Comparison of ENCODE assay signal across 21 cellular contexts in genomic region chr18:28163201-28163778, GRCh38. TPM values are rescaled to one million over a fixed set of nuclear protein-coding genes. Genes with fewer than 3 reads are reported as not detected.
A peak's percentile ranks its signal among the peaks of the same experiment; 100 is the strongest.
DNase-seq lines count a peak whose midpoint lies in the region; ATAC-seq, FAIRE-seq and TF ChIP-seq lines count a peak whose summit lies in the region.
"Had no signal": no experiment of that assay in that cellular context is flagged by ENCODE, and none has a peak within 500 bp of the region (broad histone marks: within the 10 kb centered on the region; RNA-seq: fewer than 3 reads in every experiment).

No MANE protein-coding gene starts in this region.

- TF ChIP-seq POLR2A in endothelial cell of umbilical vein (IDR thresholded peaks at IDR 0.05; ENCODE audit: low read depth, low read length) = no peak

- no peak overlapping the region for H3K4me2 ChIP-seq in endothelial cell of umbilical vein (ENCODE audit: insufficient read depth, low read length)
- no peak overlapping the region for H3K4me2 ChIP-seq in mesendoderm (ENCODE audit: low read length)
- H3K4me2 ChIP-seq: KMS-11 had no signal

- H3K4me1 ChIP-seq in RWPE2 (ENCODE audit: insufficient read depth, poor library complexity, severe bottlenecking) (peaks cover 6% of the 10 kb centered on the region), endothelial cell of umbilical vein (ENCODE audit: control insufficient read depth, extremely low read depth, insufficient read depth, low read length) (no peaks in the 10 kb centered on the region), mesendoderm (ENCODE audit: control insufficient read depth, low read depth, low read length) (peaks cover 20% of the 10 kb centered on the region)
- H3K4me1 ChIP-seq: esophagus squamous epithelium, suprapubic skin had no signal

- no peak overlapping the region for H3K4me3 ChIP-seq in RWPE2 (ENCODE audit: severe bottlenecking)
- H3K4me3 ChIP-seq in endothelial cell of umbilical vein (replicated peaks in 1 of 3; ENCODE audit: insufficient read depth in 1 of 3, low read depth in 1 of 3, low read length in 3 of 3) = no peak overlapping the region
- no peak overlapping the region for H3K4me3 ChIP-seq in mesendoderm (ENCODE audit: low read length)
- H3K4me3 ChIP-seq: dorsolateral prefrontal cortex, esophagus squamous epithelium, mucosa of descending colon, suprapubic skin had no signal

- H2BK15ac ChIP-seq in mesendoderm (replicated peaks; ENCODE audit: low read depth) = no peak overlapping the region

- H3K4me1 Mint-ChIP-seq in activated T-helper 1 cell treated with anti-CD3 and anti-CD28 coated beads, Interleukin-12 subunit alpha, Interleukin-12 subunit beta, Interleukin-2, Interleukin-4 antibody, amounts not matched to agents 30 ng/mL and 10 ng/mL and 1 ng/mL, durations not matched to agents 14 hours and 24 hours and 36 hours (ENCODE audit: low read depth) = no peaks in the 10 kb centered on the region

- no peak overlapping the region for H2AFZ ChIP-seq in endothelial cell of umbilical vein (ENCODE audit: low read depth, low read length)

- H3K18ac ChIP-seq in mesendoderm (ENCODE audit: low read length) = peak overlapping the region; percentile 28

- WGBS in mesendoderm (ENCODE audit: extremely low coverage, insufficient coverage, low lambda C conversion rate) = no CpG with 5 or more reads among the region's 2 CpGs

- CTCF ChIA-PET in endothelial cell of umbilical vein (lab: Charles Lee) = no interaction called here
- CTCF ChIA-PET in HEK293T (lab: Yijun Ruan, JAX) = no interaction called here

- H3K27ac ChIP-seq in RWPE2 (ENCODE audit: poor library complexity, severe bottlenecking) (no peak overlapping the region), endothelial cell of umbilical vein (ENCODE audit: insufficient read depth, low read depth, low read length) (no peak overlapping the region), mesendoderm (ENCODE audit: low read depth, low read length) (no peak overlapping the region)
- H3K27ac ChIP-seq: dorsolateral prefrontal cortex, esophagus squamous epithelium, KMS-11, suprapubic skin had no signal

- H3K27ac Mint-ChIP-seq in activated T-helper 1 cell treated with anti-CD3 and anti-CD28 coated beads, Interleukin-12 subunit alpha, Interleukin-12 subunit beta, Interleukin-2, Interleukin-4 antibody, amounts not matched to agents 30 ng/mL and 10 ng/mL and 1 ng/mL, durations not matched to agents 14 hours and 24 hours and 36 hours = no peak overlapping the region

- intact Hi-C loops in endothelial cell of umbilical vein (cut with micrococcal nuclease) = no loop called here
- intact Hi-C loops in activated T-helper 1 cell treated with anti-CD3 and anti-CD28 coated beads, Interleukin-12 subunit alpha, Interleukin-12 subunit beta, Interleukin-2, Interleukin-4 antibody, amounts not matched to agents 30 ng/mL and 10 ng/mL and 1 ng/mL, durations not matched to agents 14 hours and 24 hours and 36 hours (cut with micrococcal nuclease) = no loop called here

- no TSS peak for BruUV-seq in endothelial cell of umbilical vein (replicated peaks; lab: Mats Ljungman, UMichigan)

- peak; percentile 65 for DNase-seq in EL
- no peak for DNase-seq in RWPE2 (ENCODE audit: low spot score)
- no peak for DNase-seq in endothelial cell of umbilical vein (ENCODE audit: low read depth, low spot score)
- DNase-seq in mesendoderm = no peak
- DNase-seq in activated T-helper 1 cell treated with anti-CD3 and anti-CD28 coated beads, Interleukin-12 subunit alpha, Interleukin-12 subunit beta, Interleukin-2, Interleukin-4 antibody, amounts not matched to agents 30 ng/mL and 10 ng/mL and 1 ng/mL, durations not matched to agents 14 hours and 24 hours and 36 hours (ENCODE audit: low spot score) = no peak
- DNase-seq in HEK293T (ENCODE audit: extremely low spot score) = no peak
- DNase-seq: activated gamma-delta T cell; aorta; esophagus squamous epithelium; hypothalamus; kidney glomerular epithelial cell; mucosa of descending colon; NCI-H1092 treated with DMSO at 0.1 percent for 48 hours; NCI-H69; occipital lobe; stimulated activated CD4-positive, alpha-beta T cell treated with anti-CD3 and anti-CD28 coated beads, Interleukin-4, amount 100 ng/mL, for 4 hours; stimulated activated CD8-positive, alpha-beta memory T cell treated with anti-CD3 and anti-CD28 coated beads, Interleukin-4, amount 100 ng/mL, for 48 hours had no signal

- no peaks in the 10 kb centered on the region for H4K20me1 ChIP-seq in endothelial cell of umbilical vein (replicated peaks; ENCODE audit: control insufficient read depth, extremely low read depth, insufficient read depth, low read length)

- no peaks in the 10 kb centered on the region for H3K9me3 ChIP-seq in RWPE2 (ENCODE audit: severe bottlenecking)
- H3K9me3 ChIP-seq in endothelial cell of umbilical vein (replicated peaks; ENCODE audit: control insufficient read depth, insufficient read depth, low read length) = no peaks in the 10 kb centered on the region
- H3K9me3 ChIP-seq: esophagus squamous epithelium, mucosa of descending colon, suprapubic skin had no signal

- H3K27me3 ChIP-seq in RWPE2 (ENCODE audit: insufficient read depth, poor library complexity, severe bottlenecking) = no peaks in the 10 kb centered on the region
- H3K27me3 ChIP-seq in endothelial cell of umbilical vein (ENCODE audit: control insufficient read depth in 2 of 2, insufficient read depth in 2 of 2, low read length in 2 of 2) = no peaks in the 10 kb centered on the region
- no peaks in the 10 kb centered on the region for H3K27me3 ChIP-seq in mesendoderm (ENCODE audit: insufficient read depth, low read length, poor library complexity)
- H3K27me3 ChIP-seq: dorsolateral prefrontal cortex, esophagus squamous epithelium, suprapubic skin had no signal

- H3K9me1 ChIP-seq in endothelial cell of umbilical vein (replicated peaks; ENCODE audit: control insufficient read depth, extremely low read depth, insufficient read depth, low read length) = no peaks in the 10 kb centered on the region

- no peaks in the 10 kb centered on the region for H3K27me3 Mint-ChIP-seq in activated T-helper 1 cell treated with anti-CD3 and anti-CD28 coated beads, Interleukin-12 subunit alpha, Interleukin-12 subunit beta, Interleukin-2, Interleukin-4 antibody, amounts not matched to agents 30 ng/mL and 10 ng/mL and 1 ng/mL, durations not matched to agents 14 hours and 24 hours and 36 hours (ENCODE audit: insufficient read depth)

- no peak overlapping the region for H4K8ac ChIP-seq in mesendoderm (ENCODE audit: low read depth, low read length)

- dilution Hi-C loops in endothelial cell of umbilical vein (cut with MboI; ENCODE audit: extremely low pct_ligation_motif_present, low sequenced_read_pairs) = no loop called here

- H3K9ac ChIP-seq in endothelial cell of umbilical vein (replicated peaks; ENCODE audit: extremely low read depth, insufficient read depth, low read length) = no peak overlapping the region
- H3K9ac ChIP-seq in mesendoderm (ENCODE audit: low read length) = no peak overlapping the region
- H3K9ac ChIP-seq: KMS-11 had no signal

- no peak overlapping the region for H4K5ac ChIP-seq in mesendoderm (ENCODE audit: low read length)

- no peak overlapping the region for H3K4ac ChIP-seq in mesendoderm (ENCODE audit: low read depth, low read length)

- H3K36me3 Mint-ChIP-seq in activated T-helper 1 cell treated with anti-CD3 and anti-CD28 coated beads, Interleukin-12 subunit alpha, Interleukin-12 subunit beta, Interleukin-2, Interleukin-4 antibody, amounts not matched to agents 30 ng/mL and 10 ng/mL and 1 ng/mL, durations not matched to agents 14 hours and 24 hours and 36 hours (ENCODE audit: low read depth) = no peaks in the 10 kb centered on the region

- no peak overlapping the region for H2AK5ac ChIP-seq in mesendoderm (ENCODE audit: low read length)

- ATAC-seq in RWPE2 (ENCODE audit: low read depth) (0 out of 3 replicates have a peak, but pooled peaks have one; percentile 21), GM18867 (IDR thresholded peaks at IDR 0.05; ENCODE audit: unreplicated experiment) (no peak)
- ATAC-seq: mucosa of descending colon had no signal

- H3K36me3 ChIP-seq in RWPE2 (ENCODE audit: low read depth) (no peaks in the 10 kb centered on the region), endothelial cell of umbilical vein (ENCODE audit: control insufficient read depth in 2 of 2, extremely low read depth in 1 of 2, insufficient read depth in 2 of 2, low read length in 2 of 2) (no peaks in the 10 kb centered on the region), mesendoderm (ENCODE audit: control insufficient read depth, insufficient read depth, low read length) (no peaks in the 10 kb centered on the region)
- H3K36me3 ChIP-seq: esophagus squamous epithelium, suprapubic skin had no signal

- no peak overlapping the region for H3K56ac ChIP-seq in mesendoderm (ENCODE audit: low read length)

- H3K23ac ChIP-seq in mesendoderm (ENCODE audit: low read length) = no peak overlapping the region

- peak; percentile 26 for FAIRE-seq in endothelial cell of umbilical vein (lab: Jason Lieb, UNC)

- H3K79me2 ChIP-seq in endothelial cell of umbilical vein (ENCODE audit: control insufficient read depth, insufficient read depth, low read length) (peaks cover 64% of the 10 kb centered on the region), mesendoderm (ENCODE audit: control insufficient read depth, insufficient read depth, low read length) (peaks cover 72% of the 10 kb centered on the region)

- POLR2A ChIA-PET in endothelial cell of umbilical vein (lab: Charles Lee) (no interaction called here), HEK293T (lab: Yijun Ruan, JAX) (no interaction called here)

- H2BK120ac ChIP-seq in mesendoderm (ENCODE audit: low read depth, low read length) = no peak overlapping the region

- TF ChIP-seq CTCF in RWPE2 (IDR thresholded peaks at IDR 0.05; ENCODE audit: poor library complexity, severe bottlenecking) (no peak), endothelial cell of umbilical vein (IDR thresholded peaks at IDR 0.05; ENCODE audit: extremely low read depth in 1 of 2, insufficient read depth in 1 of 2, low read depth in 1 of 2, low read length in 2 of 2) (no peak)

- H3K4me3 Mint-ChIP-seq in activated T-helper 1 cell treated with anti-CD3 and anti-CD28 coated beads, Interleukin-12 subunit alpha, Interleukin-12 subunit beta, Interleukin-2, Interleukin-4 antibody, amounts not matched to agents 30 ng/mL and 10 ng/mL and 1 ng/mL, durations not matched to agents 14 hours and 24 hours and 36 hours = no peak overlapping the region

- H3K79me1 ChIP-seq in mesendoderm (ENCODE audit: low read length) = peaks cover 29% of the 10 kb centered on the region

- H3K9me3 Mint-ChIP-seq in activated T-helper 1 cell treated with anti-CD3 and anti-CD28 coated beads, Interleukin-12 subunit alpha, Interleukin-12 subunit beta, Interleukin-2, Interleukin-4 antibody, amounts not matched to agents 30 ng/mL and 10 ng/mL and 1 ng/mL, durations not matched to agents 14 hours and 24 hours and 36 hours = no peaks in the 10 kb centered on the region

- no peak overlapping the region for H2BK5ac ChIP-seq in mesendoderm (ENCODE audit: low read length)

RNA-seq across cellular contexts. Expression of gene CDH2, which starts 13.6 kb away (rescaled TPM):
- total RNA-seq in endothelial cell of umbilical vein = 59.5 and 84.2 TPM in 2 replicates
- polyA plus RNA-seq in endothelial cell of umbilical vein = 34.6 and 37.6 TPM in 2 replicates
- polyA plus RNA-seq in endothelial cell of umbilical vein (2011; cell fraction: cytosol; rRNA removed) = 41.3 and 43.1 TPM in 2 replicates
- 33.1 and 45.9 TPM in 2 replicates for polyA plus RNA-seq in endothelial cell of umbilical vein (2011; cell fraction: nucleus; rRNA removed)
- polyA plus RNA-seq in endothelial cell of umbilical vein (2012) = 48.2 and 91.9 TPM in 2 replicates
- polyA minus RNA-seq in endothelial cell of umbilical vein = 108 and 120 TPM in 2 replicates
- not detected for polyA minus RNA-seq in endothelial cell of umbilical vein (2011; cell fraction: cytosol; rRNA and poly(A)+ RNA removed)
- 55.3 and 76.3 TPM in 2 replicates for polyA minus RNA-seq in endothelial cell of umbilical vein (2011; cell fraction: nucleus; rRNA and poly(A)+ RNA removed)
- polyA plus RNA-seq in mesendoderm (2013, experiment 1 of 2) = 82.8 TPM
- polyA plus RNA-seq in mesendoderm (2013, experiment 2 of 2) = 80.1 TPM
- total RNA-seq in activated T-helper 1 cell treated with anti-CD3 and anti-CD28 coated beads, Interleukin-12 subunit alpha, Interleukin-12 subunit beta, Interleukin-2, Interleukin-4 antibody, amounts not matched to agents 30 ng/mL and 10 ng/mL and 1 ng/mL, durations not matched to agents 14 hours and 24 hours and 36 hours = 0.10 and 0.16 TPM in 2 replicates

Comparison
In these comparisons a context has a peak if more than half of its experiments do, and no peak if none do; other contexts are left out.
1. RNA of gene CDH2, which starts 13.6 kb away (total RNA-seq): 59.5 to 84.2 TPM in endothelial cell of umbilical vein; 0.10 to 0.16 TPM in activated T-helper 1 cell treated with anti-CD3 and anti-CD28 coated beads, Interleukin-12 subunit alpha, Interleukin-12 subunit beta, Interleukin-2, Interleukin-4 antibody, amounts not matched to agents 30 ng/mL and 10 ng/mL and 1 ng/mL, durations not matched to agents 14 hours and 24 hours and 36 hours; every median in the first group is over 10 times any median in the second.